In the genomic region with DNA sequence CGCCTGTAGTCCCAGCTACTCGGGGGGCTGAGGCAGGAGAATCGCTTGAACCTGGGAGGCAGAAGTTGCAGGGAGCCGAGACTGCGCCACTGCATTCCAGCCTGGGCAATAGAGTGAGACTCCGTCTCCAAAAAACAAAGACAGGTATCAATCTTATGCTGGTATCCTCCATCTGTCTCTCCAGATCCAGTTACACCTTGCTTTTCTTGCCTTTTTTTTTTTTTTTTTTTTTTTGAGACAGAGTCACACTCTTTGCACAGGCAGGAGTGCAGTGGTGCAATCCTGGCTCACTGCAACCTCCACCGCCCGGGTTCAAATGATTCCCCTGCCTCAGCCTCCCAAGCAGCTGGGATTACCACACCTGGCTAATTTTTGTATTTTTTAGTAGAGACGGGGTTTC, we compare ENCODE assay signal across 8 cellular contexts. TPM values are rescaled to one million over a fixed set of nuclear protein-coding genes. Genes with fewer than 3 reads are reported as not detected.
DNase-seq lines count a peak whose midpoint lies in the region; ATAC-seq, FAIRE-seq and TF ChIP-seq lines count a peak whose summit lies in the region.
"Not testable (repeated sequence)": the region's sequence is repeated elsewhere in the genome, so short reads cannot be mapped to it uniquely, and the experiment has no call there.

No MANE protein-coding gene starts in this region.

- peak overlapping the region in 10 of 11 experiments; percentile 14 to 63 (median 52); a peak in 13 of 22 replicates for H3K9ac ChIP-seq in BLaER1 treated with 17β-estradiol and CSF1 and Interleukin-3, amounts not matched to agents 10 nM and 100 nM
- H3K9ac ChIP-seq in Karpas-422 (ENCODE audit: low read length) (peak overlapping the region; percentile 61), GM12878 (ENCODE audit: control insufficient read depth, insufficient read depth, low read length) (peak overlapping the region; percentile 5)

- H3K4me1 Mint-ChIP-seq in T-helper 17 cell = peaks cover 67% of the 10 kb centered on the region
- H3K4me1 Mint-ChIP-seq in activated T-cell treated with anti-CD3 and anti-CD28 coated beads, Interleukin-2, amount 50 U/mL, for 4 hours (ENCODE audit: low read depth) = peaks cover 96% of the 10 kb centered on the region
- H3K4me1 Mint-ChIP-seq in stimulated activated effector memory CD8-positive, alpha-beta T cell treated with anti-CD3 and anti-CD28 coated beads, Interleukin-12 subunit alpha, Interleukin-12 subunit beta, amount 100 ng/mL, for 72 hours = peaks cover 89% of the 10 kb centered on the region

- H3K4me3 Mint-ChIP-seq in T-helper 17 cell = peak overlapping the region; percentile 90
- H3K4me3 Mint-ChIP-seq in activated T-cell treated with anti-CD3 and anti-CD28 coated beads, Interleukin-2, amount 50 U/mL, for 4 hours = peak overlapping the region; percentile 68
- peak overlapping the region; percentile 41 for H3K4me3 Mint-ChIP-seq in stimulated activated effector memory CD8-positive, alpha-beta T cell treated with anti-CD3 and anti-CD28 coated beads, Interleukin-12 subunit alpha, Interleukin-12 subunit beta, amount 100 ng/mL, for 72 hours

- intact Hi-C loops in GM12878 (cut with micrococcal nuclease; ENCODE audit: unreplicated experiment) = loop anchor here (2.0 kb wide), 1 partner anchor 14 kb away; no protein-coding TSS in a partner anchor

- SMC1A ChIA-PET in GM12878 (lab: Charles Lee; ENCODE audit: uncharacterized antibody, unreplicated experiment) = interaction anchor here (0.7 to 10.6 kb wide), 16 partner anchors 10 to 59 kb away, joined by 3 to 125 read pairs (median 22); partner anchors contain the start of genes GRB2 and SLC25A19

- peaks cover 0 to 15% (median 8%) of the 10 kb centered on the region in 11 experiments; a peak in 17 of 22 replicates for H3K36me3 ChIP-seq in BLaER1 treated with 17β-estradiol and CSF1 and Interleukin-3, amounts not matched to agents 10 nM and 100 nM
- not testable (repeated sequence) for H3K36me3 ChIP-seq in Karpas-422 (ENCODE audit: insufficient read depth, low read length); GM12878 (ENCODE audit: control insufficient read depth in 2 of 2, insufficient read depth in 2 of 2, low read length in 1 of 2)

- not testable (repeated sequence) for ATAC-seq in T-helper 17 cell; activated T-cell treated with anti-CD3 and anti-CD28 coated beads, Interleukin-2, amount 50 U/mL, for 4 hours; stimulated activated effector memory CD8-positive, alpha-beta T cell treated with anti-CD3 and anti-CD28 coated beads, Interleukin-12 subunit alpha, Interleukin-12 subunit beta, amount 100 ng/mL, for 72 hours
- peak; percentile 2 for ATAC-seq in GM12878

- peaks cover 91% of the 10 kb centered on the region for H3K79me2 ChIP-seq in Karpas-422 (ENCODE audit: low read length)
- peaks cover 95% of the 10 kb centered on the region for H3K79me2 ChIP-seq in GM12878 (ENCODE audit: control insufficient read depth, insufficient read depth, low read length)

- WGBS in GM12878 (ENCODE audit: insufficient coverage, insufficient replicate concordance, low lambda C conversion rate, missing lambda C conversion rate) = 2% methylated on average over 9 of the region's 9 CpGs

- TF ChIP-seq RAD21 in GM12878 (IDR thresholded peaks at IDR 0.05; ENCODE audit: insufficient read depth, low read depth, low read length) = not testable (repeated sequence)

- not testable (repeated sequence) for H2AFZ ChIP-seq in Karpas-422 (ENCODE audit: low read length); GM12878 (ENCODE audit: control insufficient read depth, low read depth, low read length)

- in situ Hi-C loops in GM12878 (cut with MboI) = not testable (repeated sequence)

- H3K9me3 Mint-ChIP-seq in activated T-cell treated with anti-CD3 and anti-CD28 coated beads, Interleukin-2, amount 50 U/mL, for 4 hours; stimulated activated effector memory CD8-positive, alpha-beta T cell treated with anti-CD3 and anti-CD28 coated beads, Interleukin-12 subunit alpha, Interleukin-12 subunit beta, amount 100 ng/mL, for 72 hours: not testable (repeated sequence)

- H3K27ac Mint-ChIP-seq in T-helper 17 cell = peak overlapping the region; percentile 98
- peak overlapping the region; percentile 78 for H3K27ac Mint-ChIP-seq in stimulated activated effector memory CD8-positive, alpha-beta T cell treated with anti-CD3 and anti-CD28 coated beads, Interleukin-12 subunit alpha, Interleukin-12 subunit beta, amount 100 ng/mL, for 72 hours

- not testable (repeated sequence) for TF ChIP-seq CTCF in GM12864 (IDR thresholded peaks at IDR 0.05; ENCODE audit: low read depth, low read length, missing control alignments); GM12878 (IDR thresholded peaks at IDR 0.05 in 2 of 3, conservative IDR thresholded peaks at IDR 0.05 in 1 of 3; ENCODE audit: control insufficient read depth in 2 of 3, extremely low read depth in 1 of 3, insufficient read depth in 1 of 3, low read depth in 3 of 3, low read length in 3 of 3)

- H3K4me3 ChIP-seq in BLaER1 treated with 17β-estradiol and CSF1 and Interleukin-3, amounts not matched to agents 10 nM and 100 nM = peak overlapping the region in 1 of 10 experiments; percentile 48; a peak in 1 of 20 replicates
- H3K4me3 ChIP-seq in GM12864 (ENCODE audit: low read depth, low read length) (peak overlapping the region; percentile 53), Karpas-422 (ENCODE audit: low read length) (peak overlapping the region; percentile 53), GM12878 (peak overlapping the region; percentile 62), mononuclear cell (ENCODE audit: low read length) (peak overlapping the region; percentile 14)

- H3K36me3 Mint-ChIP-seq in T-helper 17 cell (ENCODE audit: low read depth); activated T-cell treated with anti-CD3 and anti-CD28 coated beads, Interleukin-2, amount 50 U/mL, for 4 hours (ENCODE audit: insufficient read depth); stimulated activated effector memory CD8-positive, alpha-beta T cell treated with anti-CD3 and anti-CD28 coated beads, Interleukin-12 subunit alpha, Interleukin-12 subunit beta, amount 100 ng/mL, for 72 hours: not testable (repeated sequence)

- peak overlapping the region; percentile 74 to 99 (median 88) for H3K4me2 ChIP-seq in BLaER1 treated with 17β-estradiol and CSF1 and Interleukin-3, amounts not matched to agents 10 nM and 100 nM
- H3K4me2 ChIP-seq in Karpas-422 (ENCODE audit: low read depth, low read length, poor library complexity, severe bottlenecking) (peak overlapping the region; percentile 69), GM12878 (ENCODE audit: control insufficient read depth, insufficient read depth) (peak overlapping the region; percentile 74)

- TF ChIP-seq POLR2A in GM12878 (IDR thresholded peaks at IDR 0.05; ENCODE audit: low read depth, low read length) = not testable (repeated sequence)

- not testable (repeated sequence) for FAIRE-seq in GM12878 (lab: Jason Lieb, UNC)

- not testable (repeated sequence) for TF ChIP-seq EP300 in GM12878 (IDR thresholded peaks at IDR 0.05; ENCODE audit: borderline replicate concordance in 1 of 2, control insufficient read depth in 1 of 2, low read depth in 2 of 2, low read length in 2 of 2)

- not testable (repeated sequence) for H3K9me3 ChIP-seq in BLaER1 treated with 17β-estradiol and CSF1 and Interleukin-3, amounts not matched to agents 10 nM and 100 nM (replicated peaks in 1 of 11); Karpas-422 (ENCODE audit: low read length); T-helper 17 cell (ENCODE audit: control insufficient read depth, low read length, poor library complexity, severe bottlenecking); GM12878 (replicated peaks; ENCODE audit: control insufficient read depth, insufficient read depth, low read length); mononuclear cell (ENCODE audit: low read depth, low read length)

- not testable (repeated sequence) for H3K27me3 Mint-ChIP-seq in T-helper 17 cell; activated T-cell treated with anti-CD3 and anti-CD28 coated beads, Interleukin-2, amount 50 U/mL, for 4 hours (ENCODE audit: low read depth)

- H3K4me1 ChIP-seq in BLaER1 treated with 17β-estradiol and CSF1 and Interleukin-3, amounts not matched to agents 10 nM and 100 nM = peaks cover 97 to 100% (median 99%) of the 10 kb centered on the region in 10 experiments
- peaks cover 99% of the 10 kb centered on the region for H3K4me1 ChIP-seq in Karpas-422 (ENCODE audit: low read length)
- H3K4me1 ChIP-seq in GM12878 (ENCODE audit: control insufficient read depth, insufficient read depth, low read length) = peaks cover 67% of the 10 kb centered on the region
- peaks cover 97% of the 10 kb centered on the region for H3K4me1 ChIP-seq in mononuclear cell (ENCODE audit: insufficient read depth, low read length)

- peak overlapping the region in 9 of 11 experiments; percentile 18 to 77 (median 48); a peak in 13 of 22 replicates for H3K27ac ChIP-seq in BLaER1 treated with 17β-estradiol and CSF1 and Interleukin-3, amounts not matched to agents 10 nM and 100 nM
- peak overlapping the region; percentile 90 for H3K27ac ChIP-seq in Karpas-422 (ENCODE audit: low read length)
- peak overlapping the region; percentile 85 for H3K27ac ChIP-seq in GM12878 (ENCODE audit: control insufficient read depth, insufficient read depth)

- peaks cover 62 to 100% (median 98%) of the 10 kb centered on the region in 11 experiments for H4K20me1 ChIP-seq in BLaER1 treated with 17β-estradiol and CSF1 and Interleukin-3, amounts not matched to agents 10 nM and 100 nM
- H4K20me1 ChIP-seq in Karpas-422 (ENCODE audit: insufficient read depth, low read depth, low read length) = peaks cover 46% of the 10 kb centered on the region
- not testable (repeated sequence) for H4K20me1 ChIP-seq in GM12878 (ENCODE audit: control insufficient read depth, insufficient read depth)

- POLR2A ChIA-PET in GM12878 (lab: Charles Lee) = interaction anchor here (0.6 to 5.7 kb wide), 16 partner anchors 9 to 1744 kb away, joined by 3 to 64 read pairs (median 16); partner anchors contain the start of gene SLC25A19

- CTCF ChIA-PET in GM12878 (lab: Yijun Ruan, JAX) = interaction anchor here (0.8 to 15.4 kb wide), 13 partner anchors 9 to 108 kb away, joined by 3 to 182 read pairs (median 6); partner anchors contain the start of gene SLC25A19

- not testable (repeated sequence) for BruUV-seq in GM12878 (replicated peaks; lab: Mats Ljungman, UMichigan)

- not testable (repeated sequence) for DNase-seq in GM12864 (ENCODE audit: low read depth); T-helper 17 cell; activated T-cell treated with anti-CD3 and anti-CD28 coated beads, Interleukin-2, amount 50 U/mL, for 4 hours; GM12878 (ENCODE audit: low read depth, low spot score); stimulated activated effector memory CD8-positive, alpha-beta T cell treated with anti-CD3 and anti-CD28 coated beads, Interleukin-12 subunit alpha, Interleukin-12 subunit beta, amount 100 ng/mL, for 72 hours (ENCODE audit: low spot score in 2 of 2)
- peak; percentile 53 for DNase-seq in Karpas-422

- H3K9me2 ChIP-seq in Karpas-422 (replicated peaks; ENCODE audit: insufficient read depth, low read length) = not testable (repeated sequence)

- not testable (repeated sequence) for H3K27me3 ChIP-seq in BLaER1 treated with 17β-estradiol and CSF1 and Interleukin-3, amounts not matched to agents 10 nM and 100 nM; Karpas-422 (ENCODE audit: low read length); GM12878 (replicated peaks in 1 of 2; ENCODE audit: control insufficient read depth in 2 of 2, insufficient read depth in 2 of 2, low read length in 1 of 2); mononuclear cell (ENCODE audit: insufficient read depth, low read length)

- RAD21 ChIA-PET in GM12878 (lab: Charles Lee; ENCODE audit: unreplicated experiment) = interaction anchor here (0.7 to 6.3 kb wide), 18 partner anchors 10 to 237 kb away, joined by 3 to 75 read pairs (median 14); partner anchors contain the start of genes ARMC7, GRB2, MIF4GD and SLC25A19

RNA-seq across cellular contexts. Expression of gene SLC25A19, which starts 57.1 kb away (rescaled TPM):
- 36.5 and 43.1 TPM in 2 replicates for total RNA-seq in Karpas-422 (2014; rRNA removed; shearing (Covaris generic); ENCODE audit: low replicate concordance)
- total RNA-seq in T-helper 17 cell (10 to 100 TPM; 13.7 to 15.1 TPM), GM12878 (2014; rRNA removed) (55.6 and 58.3 TPM in 2 replicates), GM12878 (2014; rRNA removed; fragmentation: Illumina TruSeq; extraction: Trizol) (39.7 and 49.1 TPM in 2 replicates), GM12878 (2021) (59.6 and 60.6 TPM in 2 replicates), mononuclear cell (5.9 TPM)
- total RNA-seq in activated T-cell treated with anti-CD3 and anti-CD28 coated beads, Interleukin-2, amount 50 U/mL, for 4 hours = 100 to 1,000 TPM; 111 to 140 (median 134) TPM
- 89.0 and 97.1 TPM in 2 replicates for total RNA-seq in GM12878 (2013; cell fraction: nucleolus; rRNA removed)
- 19.4 TPM for polyA plus RNA-seq in GM12878 (2011; ENCODE audit: low read depth)
- polyA plus RNA-seq in GM12878 (2011; rRNA removed) (28.3 and 39.2 TPM in 2 replicates), GM12878 (2014; fragmentation: Illumina TruSeq; extraction: Trizol) (24.1 and 45.5 TPM in 2 replicates), GM12878 (2014; fragmentation: Nextera tagmentation; extraction: Ambion mirVana) (10 to 100 TPM; 32.9 to 43.1 TPM), GM12878 (2014; rRNA removed) (68.5 and 69.4 TPM in 2 replicates), GM12878 (2016; fragmentation: Nextera tagmentation; extraction: Ambion mirVana) (10 to 100 TPM; 77.0 to 91.6 TPM)
- 62.0 and 77.9 TPM in 2 replicates for polyA plus RNA-seq in GM12878 (2011; cell fraction: cytosol; rRNA removed)
- 63.2 and 65.7 TPM in 2 replicates for polyA plus RNA-seq in GM12878 (2011; cell fraction: nucleus; rRNA removed)
- 31.7 and 40.1 TPM in 2 replicates for polyA plus RNA-seq in GM12878 (2012)
- polyA minus RNA-seq in GM12878 (2011; rRNA and poly(A)+ RNA removed) = 27.9 and 43.7 TPM in 2 replicates
- polyA minus RNA-seq in GM12878 (2011; cell fraction: cytosol; rRNA and poly(A)+ RNA removed) = 16.3 and 17.8 TPM in 2 replicates
- polyA minus RNA-seq in GM12878 (2011; cell fraction: nucleus; rRNA and poly(A)+ RNA removed) = 19.6 and 37.5 TPM in 2 replicates

RNA-seq across cellular contexts. Expression of gene GRB2, which starts 59.1 kb away (rescaled TPM):
- total RNA-seq in Karpas-422 (2014; rRNA removed; shearing (Covaris generic); ENCODE audit: low replicate concordance) = 106 and 193 TPM in 2 replicates
- total RNA-seq in T-helper 17 cell = 100 to 1,000 TPM; 112 to 117 TPM
- total RNA-seq in activated T-cell treated with anti-CD3 and anti-CD28 coated beads, Interleukin-2, amount 50 U/mL, for 4 hours = 100 to 1,000 TPM; 186 to 210 (median 207) TPM
- total RNA-seq in GM12878 (2013; cell fraction: nucleolus; rRNA removed) = 189 and 244 TPM in 2 replicates
- 161 and 168 TPM in 2 replicates for total RNA-seq in GM12878 (2014; rRNA removed)
- total RNA-seq in GM12878 (2014; rRNA removed; fragmentation: Illumina TruSeq; extraction: Trizol) = 113 and 118 TPM in 2 replicates
- total RNA-seq in GM12878 (2021) = 207 and 214 TPM in 2 replicates
- polyA plus RNA-seq in GM12878 (2011; ENCODE audit: low read depth) = 75.8 TPM
- 133 and 196 TPM in 2 replicates for polyA plus RNA-seq in GM12878 (2011; rRNA removed)
- 121 and 130 TPM in 2 replicates for polyA plus RNA-seq in GM12878 (2011; cell fraction: cytosol; rRNA removed)
- polyA plus RNA-seq in GM12878 (2011; cell fraction: nucleus; rRNA removed) = 40.5 and 43.7 TPM in 2 replicates
- polyA plus RNA-seq in GM12878 (2012) = 118 and 123 TPM in 2 replicates
- polyA plus RNA-seq in GM12878 (2014; fragmentation: Illumina TruSeq; extraction: Trizol) = 141 and 201 TPM in 2 replicates
- polyA plus RNA-seq in GM12878 (2014; fragmentation: Nextera tagmentation; extraction: Ambion mirVana) = 100 to 1,000 TPM; 113 to 152 TPM
- polyA plus RNA-seq in GM12878 (2014; rRNA removed) = 164 and 180 TPM in 2 replicates
- polyA plus RNA-seq in GM12878 (2016; fragmentation: Nextera tagmentation; extraction: Ambion mirVana) = 100 to 1,000 TPM; 263 to 268 TPM
- polyA minus RNA-seq in GM12878 (2011; rRNA and poly(A)+ RNA removed) = 52.6 and 94.4 TPM in 2 replicates
- polyA minus RNA-seq in GM12878 (2011; cell fraction: cytosol; rRNA and poly(A)+ RNA removed) = 19.2 and 20.6 TPM in 2 replicates
- polyA minus RNA-seq in GM12878 (2011; cell fraction: nucleus; rRNA and poly(A)+ RNA removed) = 31.8 and 65.3 TPM in 2 replicates
- 151 TPM for total RNA-seq in mononuclear cell

Comparison
In these comparisons a context has a peak if more than half of its experiments do, and no peak if none do; other contexts are left out.
1. H3K9ac ChIP-seq: peak in every context shown above with its lines; median percentile 61 in Karpas-422; 52 in BLaER1 treated with 17β-estradiol and CSF1 and Interleukin-3, amounts not matched to agents 10 nM and 100 nM; 5 in GM12878.